ENCODE assay signal across 1 cellular context in genomic region chr4:82592639-82593038, GRCh38.
TF ChIP-seq lines count a peak whose summit lies in the region.

No MANE protein-coding gene starts in this region.

TF ChIP-seq in K562, 482 proteins besides CTCF, POLR2A, EP300 and RAD21 (continued from another document):
- TF ChIP-seq ZNF512 (tag; IDR thresholded peaks at IDR 0.05) = peak; percentile 60
